11 cellular contexts compared by ENCODE assay signal in the genomic region with DNA sequence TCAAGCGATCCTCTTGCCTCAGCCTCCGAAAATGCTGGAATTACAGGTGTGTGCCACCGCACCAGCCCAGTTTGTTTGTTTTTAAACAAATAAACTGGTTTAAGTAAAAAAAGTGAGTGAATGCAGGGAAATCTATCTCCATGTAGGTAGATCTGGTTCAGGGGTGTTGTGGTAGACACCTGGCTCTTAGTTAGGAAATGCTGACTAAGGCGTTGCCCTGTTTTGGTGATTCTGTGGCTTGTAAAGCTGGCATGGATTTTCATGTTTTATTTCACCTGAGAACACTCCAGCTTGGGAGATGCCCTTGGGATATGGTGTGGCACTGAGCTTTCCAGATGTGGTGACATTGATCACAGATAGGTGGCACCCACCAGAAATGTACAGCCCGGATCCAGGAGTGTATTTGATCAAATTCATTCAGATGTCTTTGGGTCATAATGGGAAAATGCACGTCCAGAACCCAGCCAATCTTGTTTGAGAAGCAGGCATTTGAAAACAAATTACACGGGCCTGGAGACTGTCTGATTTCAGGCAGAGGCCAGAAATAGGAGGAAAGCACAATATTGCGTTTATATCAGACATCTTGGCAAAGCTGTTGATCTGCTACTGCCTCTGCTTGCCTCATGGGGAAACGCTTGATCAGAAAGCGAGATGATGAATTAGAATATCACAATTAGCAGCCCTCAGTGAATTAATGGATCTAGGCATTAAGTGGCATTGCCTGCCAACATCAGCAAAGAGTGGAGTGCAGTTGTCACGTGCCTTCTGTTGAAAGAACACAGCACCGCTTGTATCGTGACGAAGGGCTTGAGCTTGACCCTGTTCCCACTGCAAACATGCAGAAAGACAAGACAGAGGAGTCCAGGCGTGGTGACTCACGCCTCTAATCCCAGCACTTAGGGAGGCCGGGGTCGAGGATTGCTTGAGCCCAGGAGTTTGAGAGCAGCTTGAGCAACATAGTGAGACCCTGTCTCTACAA. TPM values are rescaled to one million over a fixed set of nuclear protein-coding genes. Genes with fewer than 3 reads are reported as not detected.
A peak's percentile ranks its signal among the peaks of the same experiment; 100 is the strongest.
DNase-seq lines count a peak whose midpoint lies in the region; ATAC-seq and TF ChIP-seq lines count a peak whose summit lies in the region.
"Had no signal": no experiment of that assay in that cellular context is flagged by ENCODE, and none has a peak within 500 bp of the region (broad histone marks: within the 10 kb centered on the region; RNA-seq: fewer than 3 reads in every experiment).

No MANE protein-coding gene starts in this region.

- no TSS peak for BruUV-seq in Caco-2 (replicated peaks; lab: Mats Ljungman, UMichigan)

- no peaks in the 10 kb centered on the region for H3K27me3 ChIP-seq in liver (ENCODE audit: control insufficient read depth in 4 of 4, insufficient read depth in 4 of 4, low read length in 3 of 4)
- H3K27me3 ChIP-seq in thoracic aorta (replicated peaks; ENCODE audit: insufficient read depth) = no peaks in the 10 kb centered on the region
- no peaks in the 10 kb centered on the region for H3K27me3 ChIP-seq in Caco-2 (replicated peaks; ENCODE audit: control insufficient read depth, insufficient read depth, low read length)

- TF ChIP-seq CTCF in chondrocyte (IDR thresholded peaks at IDR 0.05) = peak; percentile 50
- no peak for TF ChIP-seq CTCF in liver (IDR thresholded peaks at IDR 0.05; ENCODE audit: low read depth, low read length, missing input control)
- no peak for TF ChIP-seq CTCF in thoracic aorta (IDR thresholded peaks at IDR 0.05)
- TF ChIP-seq CTCF in Caco-2 (IDR thresholded peaks at IDR 0.05; ENCODE audit: insufficient read depth in 1 of 2, low read depth in 1 of 2, low read length in 1 of 2, severe bottlenecking in 1 of 2, unreplicated experiment in 1 of 2) = peak in 1 of 2 experiments; percentile 6

- intact Hi-C loops in Caco-2 (cut with micrococcal nuclease; ENCODE audit: unreplicated experiment) = no loop called here

- H3K9ac ChIP-seq in liver (ENCODE audit: low read depth in 1 of 2, low read length in 2 of 2) = no peak overlapping the region

- peak overlapping the region in 1 of 2 donors; percentile 50 for H3K27ac ChIP-seq in liver (ENCODE audit: low read depth in 1 of 2, low read length in 2 of 2)
- peak overlapping the region in 1 of 2 donors; percentile 39 for H3K27ac ChIP-seq in thoracic aorta

- ATAC-seq in thoracic aorta (ENCODE audit: insufficient number of reproducible peaks, low FRiP score, low read depth) (peak; percentile 42), HG03045 (IDR thresholded peaks at IDR 0.05; ENCODE audit: unreplicated experiment) (no peak)
- ATAC-seq: stimulated activated memory B cell treated with anti-CD40 and anti-IgM and Interleukin-4, amounts not matched to agents 10 μg/mL and 1 μg/mL and 100 μg/mL, for 72 hours had no signal

- 80% methylated on average over 18 of the region's 18 CpGs for WGBS in liver

- H3K36me3 Mint-ChIP-seq in chondrocyte (ENCODE audit: low read depth) (no peaks in the 10 kb centered on the region), Caco-2 (ENCODE audit: insufficient read depth, unreplicated experiment) (no peaks in the 10 kb centered on the region)
- H3K36me3 Mint-ChIP-seq: stimulated activated memory B cell treated with anti-CD40 and anti-IgM and Interleukin-4, amounts not matched to agents 10 μg/mL and 1 μg/mL and 100 μg/mL, for 72 hours had no signal

- H3K4me1 ChIP-seq in liver (ENCODE audit: control insufficient read depth in 4 of 4, insufficient read depth in 4 of 4, low read length in 3 of 4) (no peaks in the 10 kb centered on the region), thoracic aorta (ENCODE audit: control insufficient read depth in 1 of 2, low read depth in 2 of 2) (peaks cover 15 to 34% of the 10 kb centered on the region in 2 donors), Caco-2 (no peaks in the 10 kb centered on the region)

- no peaks in the 10 kb centered on the region for H3K27me3 Mint-ChIP-seq in chondrocyte (ENCODE audit: low read depth)
- peaks cover 2% of the 10 kb centered on the region for H3K27me3 Mint-ChIP-seq in Caco-2 (ENCODE audit: insufficient read depth, unreplicated experiment)

- H3K9me3 ChIP-seq in liver (ENCODE audit: control insufficient read depth in 4 of 4, low read length in 3 of 4) = no peaks in the 10 kb centered on the region
- H3K9me3 ChIP-seq in thoracic aorta = no peaks in the 10 kb centered on the region
- no peaks in the 10 kb centered on the region; the same call in 1 of the 2 replicates for H3K9me3 ChIP-seq in Caco-2

- DNase-seq in LHCN-M2 (ENCODE audit: low read depth) = peak; percentile 85
- no peak for DNase-seq in chondrocyte (ENCODE audit: low spot score)
- DNase-seq in thoracic aorta (ENCODE audit: low spot score) = no peak
- no peak for DNase-seq in Caco-2
- no peak for DNase-seq in NAMALWA (ENCODE audit: low spot score)
- DNase-seq: activated gamma-delta T cell; NCI-H1105; stimulated activated CD4-positive, alpha-beta T cell treated with anti-CD3 and anti-CD28 coated beads, Interleukin-12 subunit alpha, Interleukin-12 subunit beta, amount 100 ng/mL, for 4 hours had no signal

- POLR2A ChIA-PET in Caco-2 (lab: Charles Lee) = no interaction called here

- TF ChIP-seq RAD21 in liver (IDR thresholded peaks at IDR 0.05) = no peak

- CTCF ChIA-PET in Caco-2 (lab: Charles Lee) = interaction anchor here (0.5 to 1.2 kb wide), 2 partner anchors 24 to 711 kb away, joined by 3 to 6 read pairs; no protein-coding TSS in a partner anchor

- H3K4me3 ChIP-seq in liver (ENCODE audit: low read depth in 1 of 3, low read length in 3 of 3) (no peak overlapping the region), thoracic aorta (peak overlapping the region; percentile 36), Caco-2 (ENCODE audit: low read depth, low read length) (no peak overlapping the region)

- H3K36me3 ChIP-seq in liver (ENCODE audit: control insufficient read depth in 4 of 4, insufficient read depth in 3 of 4, low read depth in 1 of 4, low read length in 3 of 4) (no peaks in the 10 kb centered on the region), thoracic aorta (no peaks in the 10 kb centered on the region), Caco-2 (ENCODE audit: control insufficient read depth, insufficient read depth, low read length) (no peaks in the 10 kb centered on the region)

- H3K4me1 Mint-ChIP-seq in chondrocyte (ENCODE audit: low read depth) = peaks cover 34% of the 10 kb centered on the region
- no peaks in the 10 kb centered on the region for H3K4me1 Mint-ChIP-seq in Caco-2 (ENCODE audit: low read depth, unreplicated experiment)
- H3K4me1 Mint-ChIP-seq: stimulated activated memory B cell treated with anti-CD40 and anti-IgM and Interleukin-4, amounts not matched to agents 10 μg/mL and 1 μg/mL and 100 μg/mL, for 72 hours had no signal

- no peak overlapping the region for H3K4me3 Mint-ChIP-seq in chondrocyte (ENCODE audit: unreplicated experiment)
- H3K4me3 Mint-ChIP-seq in Caco-2 (ENCODE audit: unreplicated experiment) = no peak overlapping the region
- H3K4me3 Mint-ChIP-seq: stimulated activated memory B cell treated with anti-CD40 and anti-IgM and Interleukin-4, amounts not matched to agents 10 μg/mL and 1 μg/mL and 100 μg/mL, for 72 hours had no signal

- H3K9me3 Mint-ChIP-seq in chondrocyte (ENCODE audit: low read depth) (no peaks in the 10 kb centered on the region), Caco-2 (ENCODE audit: unreplicated experiment) (no peaks in the 10 kb centered on the region)
- H3K9me3 Mint-ChIP-seq: stimulated activated memory B cell treated with anti-CD40 and anti-IgM and Interleukin-4, amounts not matched to agents 10 μg/mL and 1 μg/mL and 100 μg/mL, for 72 hours had no signal

- H3K27ac Mint-ChIP-seq in chondrocyte (ENCODE audit: unreplicated experiment) (peak overlapping the region; percentile 87), Caco-2 (ENCODE audit: unreplicated experiment) (no peak overlapping the region)
- H3K27ac Mint-ChIP-seq: stimulated activated memory B cell treated with anti-CD40 and anti-IgM and Interleukin-4, amounts not matched to agents 10 μg/mL and 1 μg/mL and 100 μg/mL, for 72 hours had no signal

TF ChIP-seq in liver, 16 proteins besides CTCF, POLR2A, EP300 and RAD21:
- TF ChIP-seq, protein P1, sequence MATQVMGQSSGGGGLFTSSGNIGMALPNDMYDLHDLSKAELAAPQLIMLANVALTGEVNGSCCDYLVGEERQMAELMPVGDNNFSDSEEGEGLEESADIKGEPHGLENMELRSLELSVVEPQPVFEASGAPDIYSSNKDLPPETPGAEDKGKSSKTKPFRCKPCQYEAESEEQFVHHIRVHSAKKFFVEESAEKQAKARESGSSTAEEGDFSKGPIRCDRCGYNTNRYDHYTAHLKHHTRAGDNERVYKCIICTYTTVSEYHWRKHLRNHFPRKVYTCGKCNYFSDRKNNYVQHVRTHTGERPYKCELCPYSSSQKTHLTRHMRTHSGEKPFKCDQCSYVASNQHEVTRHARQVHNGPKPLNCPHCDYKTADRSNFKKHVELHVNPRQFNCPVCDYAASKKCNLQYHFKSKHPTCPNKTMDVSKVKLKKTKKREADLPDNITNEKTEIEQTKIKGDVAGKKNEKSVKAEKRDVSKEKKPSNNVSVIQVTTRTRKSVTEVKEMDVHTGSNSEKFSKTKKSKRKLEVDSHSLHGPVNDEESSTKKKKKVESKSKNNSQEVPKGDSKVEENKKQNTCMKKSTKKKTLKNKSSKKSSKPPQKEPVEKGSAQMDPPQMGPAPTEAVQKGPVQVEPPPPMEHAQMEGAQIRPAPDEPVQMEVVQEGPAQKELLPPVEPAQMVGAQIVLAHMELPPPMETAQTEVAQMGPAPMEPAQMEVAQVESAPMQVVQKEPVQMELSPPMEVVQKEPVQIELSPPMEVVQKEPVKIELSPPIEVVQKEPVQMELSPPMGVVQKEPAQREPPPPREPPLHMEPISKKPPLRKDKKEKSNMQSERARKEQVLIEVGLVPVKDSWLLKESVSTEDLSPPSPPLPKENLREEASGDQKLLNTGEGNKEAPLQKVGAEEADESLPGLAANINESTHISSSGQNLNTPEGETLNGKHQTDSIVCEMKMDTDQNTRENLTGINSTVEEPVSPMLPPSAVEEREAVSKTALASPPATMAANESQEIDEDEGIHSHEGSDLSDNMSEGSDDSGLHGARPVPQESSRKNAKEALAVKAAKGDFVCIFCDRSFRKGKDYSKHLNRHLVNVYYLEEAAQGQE (IDR thresholded peaks at IDR 0.05) = no peak
- peak; percentile 72 for TF ChIP-seq NR2F2 (IDR thresholded peaks at IDR 0.05)

RNA-seq across cellular contexts. Expression of a gene that starts 7.3 kb away (rescaled TPM):
- 0.13 and 4.1 TPM in 2 replicates for total RNA-seq in LHCN-M2 (2014; rRNA removed)
- polyA plus RNA-seq in LHCN-M2 (2012) = 2.0 TPM
- 13.0 to 25.0 TPM (median 20.8 TPM) in 3 replicates for total RNA-seq in chondrocyte
- under 1 TPM; 0.25 to 0.93 TPM for total RNA-seq in liver
- under 1 TPM; 0.40 to 0.43 TPM for polyA plus RNA-seq in liver
- total RNA-seq in thoracic aorta = 10 to 100 TPM; 11.9 to 55.6 TPM
- 0.49 and 0.50 TPM in 2 replicates for total RNA-seq in Caco-2 (2022)

RNA-seq across cellular contexts. Expression of a gene that starts 46.8 kb away (rescaled TPM):
- total RNA-seq in LHCN-M2 (2014; rRNA removed) (84.4 and 129 TPM in 2 replicates), chondrocyte (243 to 296 TPM (median 282 TPM) in 3 replicates), liver (10 to 100 TPM; 26.7 to 45.1 TPM), thoracic aorta (10 to 100 TPM; 57.3 to 58.5 TPM), Caco-2 (2022) (45.5 and 64.1 TPM in 2 replicates)
- polyA plus RNA-seq in LHCN-M2 (2012) = 254 TPM
- polyA plus RNA-seq in liver = 10 to 100 TPM in 1 of 2 donors, 1 to 10 TPM in 1; 3.8 to 95.7 TPM
